In genomic region chr3:170228093-170228766, GRCh38 we compare ENCODE assay signal across 15 cellular contexts. TPM values are rescaled to one million over a fixed set of nuclear protein-coding genes. Genes with fewer than 3 reads are reported as not detected.
DNase-seq lines count a peak whose midpoint lies in the region; ATAC-seq, FAIRE-seq and TF ChIP-seq lines count a peak whose summit lies in the region.
"Had no signal": no experiment of that assay in that cellular context is flagged by ENCODE, and none has a peak within 500 bp of the region (broad histone marks: within the 10 kb centered on the region; RNA-seq: fewer than 3 reads in every experiment).

No MANE protein-coding gene starts in this region.

- peak overlapping the region; percentile 79 for H3K27ac Mint-ChIP-seq in MCF 10A (ENCODE audit: low read depth, unreplicated experiment)
- H3K27ac Mint-ChIP-seq: naive B cell had no signal

- no peaks in the 10 kb centered on the region for H3K36me3 ChIP-seq in breast epithelium
- no peaks in the 10 kb centered on the region for H3K36me3 ChIP-seq in bronchial epithelial cell (ENCODE audit: control insufficient read depth, insufficient read depth, low read length)
- no peaks in the 10 kb centered on the region for H3K36me3 ChIP-seq in left lung
- H3K36me3 ChIP-seq in upper lobe of right lung, result no peaks in the 10 kb centered on the region
- no peaks in the 10 kb centered on the region for H3K36me3 ChIP-seq in SJCRH30

- no peaks in the 10 kb centered on the region for H3K9me3 Mint-ChIP-seq in MCF 10A (ENCODE audit: unreplicated experiment)
- H3K9me3 Mint-ChIP-seq: naive B cell had no signal

- POLR2A ChIA-PET in MCF 10A (lab: Yijun Ruan, JAX), result interaction anchor here (0.6 to 3.1 kb wide), 2 partner anchors 47 to 50 kb away, joined by 3 to 15 read pairs; partner anchors contain the start of gene PHC3

- BruUV-seq in MCF 10A (replicated peaks; lab: Mats Ljungman, UMichigan), result no TSS peak

- CTCF ChIA-PET in MCF 10A (lab: Yijun Ruan, JAX), result interaction anchor here (0.6 kb wide), 1 partner anchor 39 kb away, joined by 3 read pairs; no protein-coding TSS in a partner anchor

- no peaks in the 10 kb centered on the region for H3K27me3 ChIP-seq in breast epithelium
- no peaks in the 10 kb centered on the region for H3K27me3 ChIP-seq in bronchial epithelial cell (ENCODE audit: control insufficient read depth, insufficient read depth, low read length)
- no peaks in the 10 kb centered on the region for H3K27me3 ChIP-seq in left lung
- no peaks in the 10 kb centered on the region for H3K27me3 ChIP-seq in upper lobe of right lung
- no peaks in the 10 kb centered on the region for H3K27me3 ChIP-seq in SJCRH30

- ATAC-seq in left lung (peak; percentile 32), upper lobe of right lung (peak; percentile 60), GM21737 (IDR thresholded peaks at IDR 0.05; ENCODE audit: unreplicated experiment) (no peak)
- ATAC-seq: right cardiac atrium had no signal

- no peak for TF ChIP-seq CTCF in MCF 10A (IDR thresholded peaks at IDR 0.05; ENCODE audit: unreplicated experiment)
- no peak for TF ChIP-seq CTCF in breast epithelium (IDR thresholded peaks at IDR 0.05)
- TF ChIP-seq CTCF in bronchial epithelial cell (IDR thresholded peaks at IDR 0.05; ENCODE audit: insufficient read depth, low read length, severe bottlenecking), result no peak
- no peak for TF ChIP-seq CTCF in left lung (IDR thresholded peaks at IDR 0.05)
- no peak for TF ChIP-seq CTCF in upper lobe of right lung (IDR thresholded peaks at IDR 0.05)

- H3K4me3 Mint-ChIP-seq in MCF 10A (ENCODE audit: unreplicated experiment), result peak overlapping the region; percentile 34
- H3K4me3 Mint-ChIP-seq: naive B cell had no signal

- H3K4me1 Mint-ChIP-seq in MCF 10A (ENCODE audit: insufficient read depth, unreplicated experiment), result peaks cover 42% of the 10 kb centered on the region

- no peak for FAIRE-seq in bronchial epithelial cell (lab: Jason Lieb, UNC)
- FAIRE-seq: A204.1 had no signal

- DNase-seq in MCF 10A (ENCODE audit: unreplicated experiment) (peak; percentile 66), breast epithelium (ENCODE audit: low spot score in 2 of 2) (no peak), bronchial epithelial cell (ENCODE audit: low read depth) (peak; percentile 72), left lung (no peak), upper lobe of right lung (no peak), SJCRH30 (no peak), COLO829 (ENCODE audit: low spot score) (no peak)
- DNase-seq: activated naive CD4-positive, alpha-beta T cell; cerebellar nuclear complex; COR-L47; naive B cell; right cardiac atrium had no signal

- intact Hi-C loops in MCF 10A (cut with micrococcal nuclease) (no loop called here), breast epithelium (cut with DNase I; ENCODE audit: low total_unique reads) (no loop called here), left lung (cut with DNase I) (no loop called here), upper lobe of right lung (cut with DNase I) (no loop called here)

- no peak for TF ChIP-seq POLR2A in breast epithelium (IDR thresholded peaks at IDR 0.05)

- no peaks in the 10 kb centered on the region for H3K27me3 Mint-ChIP-seq in MCF 10A (ENCODE audit: insufficient read depth, unreplicated experiment)
- H3K27me3 Mint-ChIP-seq: naive B cell had no signal

- H3K27ac ChIP-seq in breast epithelium (peak overlapping the region in 1 of 2 donors; percentile 52), left lung (peak overlapping the region in 1 of 2 donors; percentile 23), upper lobe of right lung (peak overlapping the region; percentile 15), SJCRH30 (no peak overlapping the region)
- H3K27ac ChIP-seq: VCaP had no signal

- no peak overlapping the region for H3K4me3 ChIP-seq in breast epithelium
- no peak overlapping the region for H3K4me3 ChIP-seq in bronchial epithelial cell (ENCODE audit: low read depth, low read length)
- no peak overlapping the region for H3K4me3 ChIP-seq in left lung
- H3K4me3 ChIP-seq in upper lobe of right lung, result no peak overlapping the region
- H3K4me3 ChIP-seq in SJCRH30, result no peak overlapping the region

- H3K4me1 ChIP-seq in breast epithelium (peaks cover 0 to 6% of the 10 kb centered on the region in 2 donors), left lung (peaks cover 4 to 29% of the 10 kb centered on the region in 2 donors), upper lobe of right lung (peaks cover 17% of the 10 kb centered on the region), SJCRH30 (no peaks in the 10 kb centered on the region)

- H3K36me3 Mint-ChIP-seq in MCF 10A (ENCODE audit: insufficient read depth, unreplicated experiment), result no peaks in the 10 kb centered on the region
- H3K36me3 Mint-ChIP-seq: naive B cell had no signal

- H3K9me3 ChIP-seq in breast epithelium, result no peaks in the 10 kb centered on the region
- no peaks in the 10 kb centered on the region for H3K9me3 ChIP-seq in left lung
- no peaks in the 10 kb centered on the region for H3K9me3 ChIP-seq in upper lobe of right lung
- H3K9me3 ChIP-seq in SJCRH30 (replicated peaks), result no peaks in the 10 kb centered on the region

RNA-seq across cellular contexts. Expression of gene PRKCI, which starts 6.0 kb away (rescaled TPM):
- total RNA-seq in MCF 10A (2022) (46.3 and 62.8 TPM in 2 replicates), breast epithelium (10 to 100 TPM; 19.4 to 68.3 (median 61.9) TPM), bronchial epithelial cell (58.7 and 81.8 TPM in 2 replicates), left lung (10 to 100 TPM; 33.0 to 40.1 TPM), upper lobe of right lung (43.2 TPM)
- total RNA-seq in SJCRH30 (2014; rRNA removed; shearing (Covaris generic)), result 37.1 and 45.1 TPM in 2 replicates

RNA-seq across cellular contexts. Expression of gene PHC3, which starts 46.7 kb away (rescaled TPM):
- 54.3 and 65.3 TPM in 2 replicates for total RNA-seq in MCF 10A (2022)
- total RNA-seq in breast epithelium, result 100 to 1,000 TPM in 1 of 3 donors, 10 to 100 TPM in 2; 65.1 to 117 (median 87.2) TPM
- total RNA-seq in bronchial epithelial cell, result 13.7 TPM in 2 replicates
- 10 to 100 TPM; 58.3 to 66.3 TPM for total RNA-seq in left lung
- total RNA-seq in upper lobe of right lung, result 84.4 TPM
- total RNA-seq in SJCRH30 (2014; rRNA removed; shearing (Covaris generic)), result 29.8 and 33.2 TPM in 2 replicates

Comparison
In these comparisons a context has a peak if more than half of its experiments do, and no peak if none do; other contexts are left out.
1. DNase-seq: peak in MCF 10A (single experiment) and bronchial epithelial cell (single experiment); none in breast epithelium (0 of 2), left lung (0 of 2), upper lobe of right lung (single experiment), SJCRH30 (0 of 2) and COLO829 (single experiment).